In genomic region chr12:4372653-4373052, GRCh38 we compare ENCODE assay signal across 11 cellular contexts. TPM values are rescaled to one million over a fixed set of nuclear protein-coding genes. Genes with fewer than 3 reads are reported as not detected.
"Had no signal": no experiment of that assay in that cellular context is flagged by ENCODE, and none has a peak within 500 bp of the region (broad histone marks: within the 10 kb centered on the region; RNA-seq: fewer than 3 reads in every experiment).

No MANE protein-coding gene starts in this region.

- H3K4me2 ChIP-seq: KMS-11 had no signal

- H3K4me1 ChIP-seq: HAP-1 had no signal

- DNase-seq: GM23248, GOT3, H7, HFFc6, Karpas-422, KBM-7 had no signal

- ATAC-seq: HCT116 had no signal

- H3K9me3 ChIP-seq: HAP-1 had no signal

- H3K9ac ChIP-seq: GM23248, KMS-11 had no signal

- H2AFZ ChIP-seq: GM23248 had no signal

- H3K27ac ChIP-seq: GM23248, KMS-11 had no signal

- H3K4me3 ChIP-seq: GM23248, HAP-1 had no signal

- H3K36me3 ChIP-seq: HAP-1 had no signal

RNA-seq across cellular contexts. Expression of gene FGF23, which starts 6.9 kb away (rescaled TPM):
- total RNA-seq: GM23248, H4, HFFc6, HT-29 had no signal
- polyA plus RNA-seq: GM23248 had no signal
